ENCODE assay signal across 27 cellular contexts in genomic region chr6:141418076-141418475, GRCh38.
"Had no signal": no experiment of that assay in that cellular context is flagged by ENCODE, and none has a peak within 500 bp of the region (broad histone marks: within the 10 kb centered on the region; RNA-seq: fewer than 3 reads in every experiment).

No MANE protein-coding gene starts in this region.

- H3K4me1 ChIP-seq: stomach, suprapubic skin, testis, thyroid gland, tibial artery, tibial nerve, transverse colon, upper lobe of left lung, upper lobe of right lung, uterus, vagina had no signal

- DNase-seq: stimulated activated CD4-positive, alpha-beta T cell treated with anti-CD3 and anti-CD28 coated beads, Interleukin-2, amount 100 ng/mL, for 48 hours; stimulated activated CD4-positive, alpha-beta T cell treated with anti-CD3 and anti-CD28 coated beads, Interleukin-4, amount 100 ng/mL, for 1 hour; stimulated activated CD4-positive, alpha-beta T cell treated with anti-CD3 and anti-CD28 coated beads, Interleukin-4, amount 100 ng/mL, for 24 hours; stimulated activated CD4-positive, alpha-beta T cell treated with anti-CD3 and anti-CD28 coated beads, Interleukin-4, amount 100 ng/mL, for 4 hours; stimulated activated CD8-positive, alpha-beta memory T cell treated with anti-CD3 and anti-CD28 coated beads, Interleukin-4, amount 100 ng/mL, for 48 hours; stimulated activated naive B cell treated with anti-CD40 and anti-IgM and Interleukin-4, amounts not matched to agents 10 μg/mL and 1 μg/mL and 100 μg/mL, for 72 hours; stimulated activated naive CD4-positive, alpha-beta T cell; stimulated activated naive CD4-positive, alpha-beta T cell treated with Interleukin-2 at 50 U/mL for 16 hours; stimulated activated naive CD8-positive, alpha-beta T cell treated with anti-CD3 and anti-CD28 coated beads, Interleukin-15, amount 100 ng/mL, for 72 hours; stimulated activated naive CD8-positive, alpha-beta T cell treated with anti-CD3 and anti-CD28 coated beads, Interleukin-15, Interleukin-2, amounts not matched to agents 100 U/mL and 50 U/mL, for 24 hours; stomach; testis; thyroid gland; tibial artery; transverse colon; upper lobe of left lung; upper lobe of right lung; uterus had no signal

- H3K36me3 Mint-ChIP-seq: stimulated activated effector memory CD8-positive, alpha-beta T cell treated with anti-CD3 and anti-CD28 coated beads, Interleukin-12 subunit alpha, Interleukin-12 subunit beta, amount 100 ng/mL, for 72 hours; stimulated activated memory B cell treated with anti-CD40 and anti-IgM and Interleukin-4, amounts not matched to agents 10 μg/mL and 1 μg/mL and 100 μg/mL, for 72 hours; stimulated activated naive B cell treated with anti-CD40 and anti-IgM and Interleukin-4, amounts not matched to agents 10 μg/mL and 1 μg/mL and 100 μg/mL, for 72 hours; type B pancreatic cell had no signal

- H3K36me3 ChIP-seq: stomach, suprapubic skin, thoracic aorta, thyroid gland, tibial artery, tibial nerve, transverse colon, upper lobe of left lung, upper lobe of right lung, uterus, vagina had no signal

- H3K27me3 Mint-ChIP-seq: stimulated activated memory B cell treated with anti-CD40 and anti-IgM and Interleukin-4, amounts not matched to agents 10 μg/mL and 1 μg/mL and 100 μg/mL, for 72 hours; stimulated activated naive B cell treated with anti-CD40 and anti-IgM and Interleukin-4, amounts not matched to agents 10 μg/mL and 1 μg/mL and 100 μg/mL, for 72 hours; stimulated activated naive CD8-positive, alpha-beta T cell treated with anti-CD3 and anti-CD28 coated beads, Interleukin-15, amount 100 ng/mL, for 72 hours; stimulated activated naive CD8-positive, alpha-beta T cell treated with anti-CD3 and anti-CD28 coated beads, Interleukin-15, Interleukin-2, amounts not matched to agents 100 ng/mL and 50 ng/mL, for 24 hours; type B pancreatic cell had no signal

- H3K4me1 Mint-ChIP-seq: stimulated activated effector memory CD8-positive, alpha-beta T cell treated with anti-CD3 and anti-CD28 coated beads, Interleukin-12 subunit alpha, Interleukin-12 subunit beta, amount 100 ng/mL, for 72 hours; stimulated activated memory B cell treated with anti-CD40 and anti-IgM and Interleukin-4, amounts not matched to agents 10 μg/mL and 1 μg/mL and 100 μg/mL, for 72 hours; stimulated activated naive B cell treated with anti-CD40 and anti-IgM and Interleukin-4, amounts not matched to agents 10 μg/mL and 1 μg/mL and 100 μg/mL, for 72 hours; stimulated activated naive CD8-positive, alpha-beta T cell treated with anti-CD3 and anti-CD28 coated beads, Interleukin-15, amount 100 ng/mL, for 72 hours had no signal

- H3K4me3 Mint-ChIP-seq: stimulated activated effector memory CD8-positive, alpha-beta T cell treated with anti-CD3 and anti-CD28 coated beads, Interleukin-12 subunit alpha, Interleukin-12 subunit beta, amount 100 ng/mL, for 72 hours; stimulated activated memory B cell treated with anti-CD40 and anti-IgM and Interleukin-4, amounts not matched to agents 10 μg/mL and 1 μg/mL and 100 μg/mL, for 72 hours; stimulated activated naive B cell treated with anti-CD40 and anti-IgM and Interleukin-4, amounts not matched to agents 10 μg/mL and 1 μg/mL and 100 μg/mL, for 72 hours; stimulated activated naive CD8-positive, alpha-beta T cell treated with anti-CD3 and anti-CD28 coated beads, Interleukin-15, amount 100 ng/mL, for 72 hours; stimulated activated naive CD8-positive, alpha-beta T cell treated with anti-CD3 and anti-CD28 coated beads, Interleukin-15, Interleukin-2, amounts not matched to agents 100 ng/mL and 50 ng/mL, for 24 hours; type B pancreatic cell had no signal

- H3K27ac Mint-ChIP-seq: stimulated activated effector memory CD8-positive, alpha-beta T cell treated with anti-CD3 and anti-CD28 coated beads, Interleukin-12 subunit alpha, Interleukin-12 subunit beta, amount 100 ng/mL, for 72 hours; stimulated activated memory B cell treated with anti-CD40 and anti-IgM and Interleukin-4, amounts not matched to agents 10 μg/mL and 1 μg/mL and 100 μg/mL, for 72 hours; stimulated activated naive CD8-positive, alpha-beta T cell treated with anti-CD3 and anti-CD28 coated beads, Interleukin-15, amount 100 ng/mL, for 72 hours; stimulated activated naive CD8-positive, alpha-beta T cell treated with anti-CD3 and anti-CD28 coated beads, Interleukin-15, Interleukin-2, amounts not matched to agents 100 ng/mL and 50 ng/mL, for 24 hours; type B pancreatic cell had no signal

- H3K27me3 ChIP-seq: stomach, suprapubic skin, testis, thyroid gland, tibial artery, tibial nerve, transverse colon, upper lobe of left lung, upper lobe of right lung, uterus, vagina had no signal

- H3K9me3 ChIP-seq: stomach, suprapubic skin, testis, thoracic aorta, thyroid gland, tibial artery, transverse colon, upper lobe of left lung, upper lobe of right lung, uterus, vagina had no signal

- H3K4me3 ChIP-seq: stomach, suprapubic skin, testis, thoracic aorta, thyroid gland, tibial artery, tibial nerve, transverse colon, upper lobe of left lung, upper lobe of right lung, uterus, vagina had no signal

- H3K27ac ChIP-seq: stomach, suprapubic skin, testis, thoracic aorta, thyroid gland, tibial artery, tibial nerve, transverse colon, upper lobe of left lung, upper lobe of right lung, uterus, vagina had no signal

- H3K9me3 Mint-ChIP-seq: stimulated activated effector memory CD8-positive, alpha-beta T cell treated with anti-CD3 and anti-CD28 coated beads, Interleukin-12 subunit alpha, Interleukin-12 subunit beta, amount 100 ng/mL, for 72 hours; stimulated activated memory B cell treated with anti-CD40 and anti-IgM and Interleukin-4, amounts not matched to agents 10 μg/mL and 1 μg/mL and 100 μg/mL, for 72 hours; stimulated activated naive B cell treated with anti-CD40 and anti-IgM and Interleukin-4, amounts not matched to agents 10 μg/mL and 1 μg/mL and 100 μg/mL, for 72 hours; stimulated activated naive CD8-positive, alpha-beta T cell treated with anti-CD3 and anti-CD28 coated beads, Interleukin-15, amount 100 ng/mL, for 72 hours; stimulated activated naive CD8-positive, alpha-beta T cell treated with anti-CD3 and anti-CD28 coated beads, Interleukin-15, Interleukin-2, amounts not matched to agents 100 ng/mL and 50 ng/mL, for 24 hours; type B pancreatic cell had no signal

- ATAC-seq: stimulated activated effector memory CD8-positive, alpha-beta T cell treated with anti-CD3 and anti-CD28 coated beads, Interleukin-12 subunit alpha, Interleukin-12 subunit beta, amount 100 ng/mL, for 72 hours; stimulated activated memory B cell treated with anti-CD40 and anti-IgM and Interleukin-4, amounts not matched to agents 10 μg/mL and 1 μg/mL and 100 μg/mL, for 72 hours; stimulated activated naive B cell treated with anti-CD40 and anti-IgM and Interleukin-4, amounts not matched to agents 10 μg/mL and 1 μg/mL and 100 μg/mL, for 72 hours; stimulated activated naive CD8-positive, alpha-beta T cell treated with anti-CD3 and anti-CD28 coated beads, Interleukin-15, amount 100 ng/mL, for 72 hours; stimulated activated naive CD8-positive, alpha-beta T cell treated with anti-CD3 and anti-CD28 coated beads, Interleukin-15, Interleukin-2, amounts not matched to agents 100 U/mL and 50 U/mL, for 24 hours; upper lobe of right lung had no signal

- FAIRE-seq: urothelium cell line had no signal
